8 cellular contexts compared by ENCODE assay signal in genomic region chr12:40093512-40093911, GRCh38.
"Had no signal": no experiment of that assay in that cellular context is flagged by ENCODE, and none has a peak within 500 bp of the region (broad histone marks: within the 10 kb centered on the region; RNA-seq: fewer than 3 reads in every experiment).

No MANE protein-coding gene starts in this region.

- H3K36me3 ChIP-seq: HAP-1 had no signal

- H3K4me3 ChIP-seq: HAP-1 had no signal

- H3K27ac ChIP-seq: HL-60 had no signal

- H3K27ac Mint-ChIP-seq: HFFc6, IgD-negative memory B cell had no signal

- DNase-seq: GOT3, H7, HFFc6 had no signal

- H3K4me1 Mint-ChIP-seq: IgD-negative memory B cell had no signal

- H3K9me3 ChIP-seq: HAP-1 had no signal

- H3K27me3 Mint-ChIP-seq: IgD-negative memory B cell had no signal

- H3K4me3 Mint-ChIP-seq: HFFc6, IgD-negative memory B cell had no signal

- H3K9me3 Mint-ChIP-seq: HFFc6, IgD-negative memory B cell had no signal

- H3K4me1 ChIP-seq: HAP-1 had no signal

- ATAC-seq: HCT116, HepG2 had no signal
